Comparison of ENCODE assay signal across 3 cellular contexts in genomic region chr1:145066486-145066885, GRCh38. TPM values are rescaled to one million over a fixed set of nuclear protein-coding genes. Genes with fewer than 3 reads are reported as not detected.
"Had no signal": no experiment of that assay in that cellular context is flagged by ENCODE, and none has a peak within 500 bp of the region (broad histone marks: within the 10 kb centered on the region; RNA-seq: fewer than 3 reads in every experiment).

No MANE protein-coding gene starts in this region.

RNA-seq across cellular contexts. Expression of gene FAM72D, which starts 29.3 kb away (rescaled TPM):
- total RNA-seq: psoas muscle, thoracic aorta had no signal
- polyA plus RNA-seq: naive thymus-derived CD8-positive, alpha-beta T cell had no signal
